Comparison of ENCODE assay signal across 37 cellular contexts in genomic region chr11:4924239-4924638, GRCh38. TPM values are rescaled to one million over a fixed set of nuclear protein-coding genes. Genes with fewer than 3 reads are reported as not detected.
"Had no signal": no experiment of that assay in that cellular context is flagged by ENCODE, and none has a peak within 500 bp of the region (broad histone marks: within the 10 kb centered on the region; RNA-seq: fewer than 3 reads in every experiment).

A gene with protein sequence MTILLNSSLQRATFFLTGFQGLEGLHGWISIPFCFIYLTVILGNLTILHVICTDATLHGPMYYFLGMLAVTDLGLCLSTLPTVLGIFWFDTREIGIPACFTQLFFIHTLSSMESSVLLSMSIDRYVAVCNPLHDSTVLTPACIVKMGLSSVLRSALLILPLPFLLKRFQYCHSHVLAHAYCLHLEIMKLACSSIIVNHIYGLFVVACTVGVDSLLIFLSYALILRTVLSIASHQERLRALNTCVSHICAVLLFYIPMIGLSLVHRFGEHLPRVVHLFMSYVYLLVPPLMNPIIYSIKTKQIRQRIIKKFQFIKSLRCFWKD (minus strand): TSS chr11:4924339. CDS start chr11:4924339, 0 bp downstream.

- DNase-seq: Karpas-422, Kasumi-1, MG63, MM.1S, MV-4-11, NCI-H1048, NCI-H1092, NCI-H1092 treated with DMSO at 0.1 percent for 48 hours, NCI-H1105, NCI-H1105 treated with DMSO at 0.1 percent for 48 hours, NCI-H1417, NCI-H1417 treated with DMSO at 0.1 percent for 48 hours, NCI-H1436, NCI-H1436 treated with DMSO at 0.1 percent for 48 hours, NCI-H146, NCI-H1694, NCI-H1694 treated with DMSO at 0.1 percent for 48 hours, NCI-H187, NCI-H187 treated with DMSO at 0.1 percent for 48 hours, NCI-H1930, NCI-H2029, NCI-H2029 treated with DMSO at 0.1 percent for 48 hours, NCI-H2081, NCI-H2081 treated with DMSO at 0.1 percent for 48 hours, NCI-H2107, NCI-H2171, NCI-H2171 treated with DMSO at 0.1 percent for 48 hours, NCI-H2227 treated with DMSO at 0.1 percent for 48 hours, NCI-H226, NCI-H345, NCI-H446, NCI-H446 treated with DMSO at 0.1 percent for 48 hours, NCI-H510A had no signal

RNA-seq across cellular contexts. Expression of the gene that starts here (rescaled TPM):
- total RNA-seq: LHCN-M2, M059J, MCF 10A, NCI-H460 had no signal
